2 cellular contexts compared by ENCODE assay signal in the genomic region with DNA sequence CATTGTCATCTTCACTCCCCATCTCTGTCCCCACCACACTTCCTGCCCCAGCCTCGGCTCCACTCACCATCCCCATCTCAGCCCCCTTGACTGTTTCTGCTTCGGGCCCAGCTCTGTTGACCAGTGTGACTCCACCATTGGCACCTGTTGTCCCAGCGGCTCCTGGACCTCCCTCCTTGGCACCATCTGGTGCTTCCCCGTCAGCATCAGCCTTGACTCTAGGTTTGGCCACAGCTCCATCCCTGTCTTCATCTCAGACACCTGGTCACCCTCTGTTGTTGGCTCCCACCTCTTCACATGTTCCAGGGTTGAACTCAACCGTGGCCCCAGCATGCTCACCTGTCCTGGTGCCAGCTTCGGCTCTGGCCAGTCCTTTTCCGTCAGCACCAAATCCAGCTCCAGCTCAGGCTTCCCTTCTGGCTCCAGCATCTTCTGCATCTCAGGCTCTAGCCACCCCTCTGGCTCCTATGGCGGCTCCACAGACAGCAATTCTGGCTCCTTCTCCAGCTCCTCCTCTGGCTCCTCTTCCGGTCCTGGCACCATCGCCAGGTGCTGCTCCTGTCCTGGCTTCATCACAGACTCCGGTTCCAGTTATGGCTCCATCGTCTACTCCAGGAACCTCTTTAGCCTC.
TF ChIP-seq lines count a peak whose summit lies in the region.

No MANE protein-coding gene starts in this region.

TF ChIP-seq in GM12891, 5 proteins besides CTCF, POLR2A, EP300 and RAD21:
- TF ChIP-seq POLR2AphosphoS5 (IDR thresholded peaks at IDR 0.05; ENCODE audit: low read depth, low read length), result no peak
- no peak for TF ChIP-seq POU2F2 (IDR thresholded peaks at IDR 0.05; ENCODE audit: low read depth, low read length)
- TF ChIP-seq TAF1 (IDR thresholded peaks at IDR 0.05; ENCODE audit: low read depth, low read length), result no peak
- no peak for TF ChIP-seq SPI1 (IDR thresholded peaks at IDR 0.05; ENCODE audit: low read depth, low read length)
- TF ChIP-seq PAX5 (IDR thresholded peaks at IDR 0.05; ENCODE audit: insufficient read depth, low read length, severe bottlenecking), result no peak

TF ChIP-seq in GM12878, 131 proteins besides CTCF, POLR2A, EP300 and RAD21:
- TF ChIP-seq POLR2AphosphoS5 (IDR thresholded peaks at IDR 0.05; ENCODE audit: low read length) (peak; percentile 39; the same call in 1 of the 2 replicates), ETV6 (conservative IDR thresholded peaks at IDR 0.05 in 1 of 2, IDR thresholded peaks at IDR 0.05 in 1 of 2; ENCODE audit: borderline replicate concordance in 1 of 2, low read depth in 1 of 2) (no peak), MEF2B (IDR thresholded peaks at IDR 0.05; ENCODE audit: partially characterized antibody, poor library complexity, severe bottlenecking) (no peak), MEF2A (IDR thresholded peaks at IDR 0.05; ENCODE audit: insufficient read depth, low read depth, low read length) (no peak)
